Comparison of ENCODE assay signal across 1 cellular context in genomic region chr16:10839271-10839661, GRCh38.
TF ChIP-seq lines count a peak whose summit lies in the region.

No MANE protein-coding gene starts in this region.

TF ChIP-seq in SK-N-SH, 30 proteins besides CTCF, POLR2A, EP300 and RAD21 (continued from another document):
- TF ChIP-seq, protein P1, sequence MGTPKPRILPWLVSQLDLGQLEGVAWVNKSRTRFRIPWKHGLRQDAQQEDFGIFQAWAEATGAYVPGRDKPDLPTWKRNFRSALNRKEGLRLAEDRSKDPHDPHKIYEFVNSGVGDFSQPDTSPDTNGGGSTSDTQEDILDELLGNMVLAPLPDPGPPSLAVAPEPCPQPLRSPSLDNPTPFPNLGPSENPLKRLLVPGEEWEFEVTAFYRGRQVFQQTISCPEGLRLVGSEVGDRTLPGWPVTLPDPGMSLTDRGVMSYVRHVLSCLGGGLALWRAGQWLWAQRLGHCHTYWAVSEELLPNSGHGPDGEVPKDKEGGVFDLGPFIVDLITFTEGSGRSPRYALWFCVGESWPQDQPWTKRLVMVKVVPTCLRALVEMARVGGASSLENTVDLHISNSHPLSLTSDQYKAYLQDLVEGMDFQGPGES (IDR thresholded peaks at IDR 0.05; ENCODE audit: low read depth, low read length) = no peak
- TF ChIP-seq USF1 (IDR thresholded peaks at IDR 0.05; ENCODE audit: borderline replicate concordance, low read depth) (no peak), ELF1 (IDR thresholded peaks at IDR 0.05) (no peak), RXRA (IDR thresholded peaks at IDR 0.05; ENCODE audit: borderline replicate concordance, low read depth) (no peak), RCOR1 (IDR thresholded peaks at IDR 0.05; ENCODE audit: low read length) (no peak)
